Comparison of ENCODE assay signal across 8 cellular contexts in genomic region chr9:37079370-37080164, GRCh38. TPM values are rescaled to one million over a fixed set of nuclear protein-coding genes. Genes with fewer than 3 reads are reported as not detected.
A peak's percentile ranks its signal among the peaks of the same experiment; 100 is the strongest.
DNase-seq lines count a peak whose midpoint lies in the region; TF ChIP-seq lines count a peak whose summit lies in the region.

No MANE protein-coding gene starts in this region.

- peak overlapping the region; percentile 92 for H3K27ac Mint-ChIP-seq in nephron progenitor cell
- peak overlapping the region; percentile 99 for H3K27ac Mint-ChIP-seq in stimulated activated naive CD8-positive, alpha-beta T cell treated with anti-CD3 and anti-CD28 coated beads, Interleukin-15, Interleukin-2, amounts not matched to agents 100 ng/mL and 50 ng/mL, for 24 hours

- H3K27me3 ChIP-seq in HAP-1 (ENCODE audit: low read depth) (0 out of 2 replicates have a peak, but pooled peaks cover 3% of the 10 kb centered on the region), MM.1S (replicated peaks; ENCODE audit: insufficient read depth, low read length) (no peaks in the 10 kb centered on the region)

- H3K4me2 ChIP-seq in MM.1S (ENCODE audit: low read depth, low read length): peak overlapping the region; percentile 67

- peak overlapping the region; percentile 88 for H3K9ac ChIP-seq in ES-I3 (ENCODE audit: low read depth, low read length)
- H3K9ac ChIP-seq in MM.1S (ENCODE audit: low read length): peak overlapping the region; percentile 89

- peak overlapping the region; percentile 84 for H3K4me3 ChIP-seq in HAP-1
- H3K4me3 ChIP-seq in MM.1S (ENCODE audit: low read length): peak overlapping the region; percentile 99
- H3K4me3 ChIP-seq in fibroblast of villous mesenchyme (ENCODE audit: low read depth, low read length): peak overlapping the region; percentile 90

- peak overlapping the region; percentile 89 for H3K4me3 Mint-ChIP-seq in nephron progenitor cell
- peak overlapping the region; percentile 98 for H3K4me3 Mint-ChIP-seq in stimulated activated naive CD8-positive, alpha-beta T cell treated with anti-CD3 and anti-CD28 coated beads, Interleukin-15, Interleukin-2, amounts not matched to agents 100 ng/mL and 50 ng/mL, for 24 hours

- peaks cover 31% of the 10 kb centered on the region for H3K27me3 Mint-ChIP-seq in nephron progenitor cell (ENCODE audit: low read depth, poor library complexity)
- peaks cover 3% of the 10 kb centered on the region for H3K27me3 Mint-ChIP-seq in stimulated activated naive CD8-positive, alpha-beta T cell treated with anti-CD3 and anti-CD28 coated beads, Interleukin-15, Interleukin-2, amounts not matched to agents 100 ng/mL and 50 ng/mL, for 24 hours

- peaks cover 14% of the 10 kb centered on the region for H3K9me3 Mint-ChIP-seq in nephron progenitor cell
- H3K9me3 Mint-ChIP-seq in stimulated activated naive CD8-positive, alpha-beta T cell treated with anti-CD3 and anti-CD28 coated beads, Interleukin-15, Interleukin-2, amounts not matched to agents 100 ng/mL and 50 ng/mL, for 24 hours: no peaks in the 10 kb centered on the region

- no peaks in the 10 kb centered on the region for H3K36me3 Mint-ChIP-seq in nephron progenitor cell (ENCODE audit: low read depth)
- peaks cover 24% of the 10 kb centered on the region for H3K36me3 Mint-ChIP-seq in stimulated activated naive CD8-positive, alpha-beta T cell treated with anti-CD3 and anti-CD28 coated beads, Interleukin-15, Interleukin-2, amounts not matched to agents 100 ng/mL and 50 ng/mL, for 24 hours (ENCODE audit: low read depth)

- no peaks in the 10 kb centered on the region for H4K20me1 ChIP-seq in MM.1S (ENCODE audit: insufficient read depth, low read length)

- DNase-seq in HAP-1 (ENCODE audit: low spot score in 2 of 2) (peak; percentile 92 to 95), MM.1S (peak; percentile 94), SHP77 treated with DMSO at 0.1 percent for 48 hours (lab: John Stamatoyannopoulos, UW) (peak; percentile 72), activated gamma-delta T cell treated with Interleukin-2 at 50 U/mL for 16 hours (peak; percentile 91), fibroblast of villous mesenchyme (ENCODE audit: low read depth) (peak; percentile 94), nephron progenitor cell (peak; percentile 85)

- TF ChIP-seq CTCF in MM.1S (IDR thresholded peaks at IDR 0.05; ENCODE audit: low read length) (no peak), fibroblast of villous mesenchyme (IDR thresholded peaks at IDR 0.05; ENCODE audit: insufficient read depth, low read depth, low read length) (no peak), nephron progenitor cell (IDR thresholded peaks at IDR 0.05) (no peak)

- H3K9me3 ChIP-seq in ES-I3 (ENCODE audit: control insufficient read depth, insufficient read depth, low read length) (no peaks in the 10 kb centered on the region), HAP-1 (peaks cover 8% of the 10 kb centered on the region), MM.1S (replicated peaks; ENCODE audit: insufficient read depth, low read length) (no peaks in the 10 kb centered on the region)

- no peaks in the 10 kb centered on the region for H3F3A ChIP-seq in MM.1S (ENCODE audit: insufficient read depth, low read length)

- H2AFZ ChIP-seq in MM.1S (ENCODE audit: low read length): peak overlapping the region; percentile 99

- H3K36me3 ChIP-seq in ES-I3 (ENCODE audit: insufficient read depth, low read length): no peaks in the 10 kb centered on the region
- no peaks in the 10 kb centered on the region; the same call in 1 of the 2 replicates for H3K36me3 ChIP-seq in HAP-1 (replicated peaks)
- H3K36me3 ChIP-seq in MM.1S (replicated peaks; ENCODE audit: insufficient read depth, low read length): no peaks in the 10 kb centered on the region

- no peaks in the 10 kb centered on the region for H3K9me2 ChIP-seq in MM.1S (replicated peaks; ENCODE audit: insufficient read depth, low read length)

- H3K79me2 ChIP-seq in MM.1S (ENCODE audit: low read length): peaks cover 37% of the 10 kb centered on the region

- H3K27ac ChIP-seq in MM.1S (ENCODE audit: low read length): peak overlapping the region; percentile 43; the same call in 1 of the 2 replicates

- in situ Hi-C loops in HAP-1 (cut with MboI; ENCODE audit: low sequenced_read_pairs): loop anchor here (10.0 kb wide), 1 partner anchor 55 kb away; no protein-coding TSS in a partner anchor

- H3K4me1 ChIP-seq in ES-I3 (ENCODE audit: insufficient read depth, low read length): no peaks in the 10 kb centered on the region
- peaks cover 24% of the 10 kb centered on the region for H3K4me1 ChIP-seq in HAP-1
- peaks cover 9% of the 10 kb centered on the region; the same call in 1 of the 2 replicates for H3K4me1 ChIP-seq in MM.1S (ENCODE audit: low read length)

- H3K4me1 Mint-ChIP-seq in nephron progenitor cell: peaks cover 13% of the 10 kb centered on the region
- H3K4me1 Mint-ChIP-seq in stimulated activated naive CD8-positive, alpha-beta T cell treated with anti-CD3 and anti-CD28 coated beads, Interleukin-15, Interleukin-2, amounts not matched to agents 100 ng/mL and 50 ng/mL, for 24 hours (ENCODE audit: low read depth): peaks cover 62% of the 10 kb centered on the region

RNA-seq across cellular contexts. Expression of gene ZCCHC7, which starts 40.8 kb away (rescaled TPM):
- total RNA-seq in fibroblast of villous mesenchyme: 16.1 and 25.0 TPM in 2 replicates

RNA-seq across cellular contexts. Expression of gene PAX5, which starts 45.5 kb away (rescaled TPM):
- total RNA-seq in fibroblast of villous mesenchyme: not detected in 2 replicates

Comparison
In these comparisons a context has a peak if more than half of its experiments do, and no peak if none do; other contexts are left out.
1. Peak in every context shown above with its lines: DNase-seq, H3K4me3 ChIP-seq and H3K27ac ChIP-seq.